8 cellular contexts compared by ENCODE assay signal in genomic region chr12:27243804-27244679, GRCh38. TPM values are rescaled to one million over a fixed set of nuclear protein-coding genes. Genes with fewer than 3 reads are reported as not detected.
A peak's percentile ranks its signal among the peaks of the same experiment; 100 is the strongest.
DNase-seq lines count a peak whose midpoint lies in the region; ATAC-seq and TF ChIP-seq lines count a peak whose summit lies in the region.

Gene STK38L, plus strand, starts transcription at chr12:27244286. Its CDS starts 53,435 bp downstream, at chr12:27297721.

- peak; percentile 34 for TF ChIP-seq CTCF in liver (IDR thresholded peaks at IDR 0.05; ENCODE audit: low read depth, low read length, missing input control)

- H3K9me3 ChIP-seq in liver (ENCODE audit: control insufficient read depth in 4 of 4, low read length in 3 of 4) = no peaks in the 10 kb centered on the region

- H3K9ac ChIP-seq in liver (ENCODE audit: low read depth in 1 of 2, low read length in 2 of 2) = peak within 1 kb of the TSS; percentile 81 to 94

- ATAC-seq in GM19351 (IDR thresholded peaks at IDR 0.05; ENCODE audit: unreplicated experiment) = peak; percentile 85
- peak; percentile 94 for ATAC-seq in HG03521 (IDR thresholded peaks at IDR 0.05; ENCODE audit: unreplicated experiment)

- WGBS in liver = 7% methylated on average over 69 of the region's 69 CpGs

- H3K4me1 ChIP-seq in liver (ENCODE audit: control insufficient read depth in 4 of 4, insufficient read depth in 4 of 4, low read length in 3 of 4) = peaks cover 4 to 12% (median 9%) of the 10 kb centered on the region in 4 donors

- DNase-seq in CD1c-positive myeloid dendritic cell (ENCODE audit: extremely low spot score) = peak; percentile 97
- DNase-seq in NCI-H69 (lab: John Stamatoyannopoulos, UW) = peak; percentile 96
- DNase-seq in activated CD4-positive, alpha-beta T cell treated with anti-CD3 and anti-CD28 coated beads, Interleukin-2, amount 50 U/mL, for 48 hours = peak; percentile 98 to 99
- peak; percentile 89 to 92 for DNase-seq in dermis microvascular lymphatic vessel endothelial cell (ENCODE audit: low read depth in 2 of 2)
- peak; percentile 97 for DNase-seq in stimulated activated CD4-positive, alpha-beta T cell treated with anti-CD3 and anti-CD28 coated beads, Interleukin-4, amount 100 ng/mL, for 24 hours

- H3K36me3 ChIP-seq in liver (ENCODE audit: control insufficient read depth in 4 of 4, insufficient read depth in 3 of 4, low read depth in 1 of 4, low read length in 3 of 4) = no peaks in the 10 kb centered on the region

- H3K27me3 ChIP-seq in liver (ENCODE audit: control insufficient read depth in 4 of 4, insufficient read depth in 4 of 4, low read length in 3 of 4) = no peaks in the 10 kb centered on the region

- TF ChIP-seq RAD21 in liver (IDR thresholded peaks at IDR 0.05) = peak; percentile 60 to 65

- H3K4me3 ChIP-seq in liver (ENCODE audit: low read depth in 1 of 3, low read length in 3 of 3) = peak within 1 kb of the TSS; percentile 62 to 95 (median 85)

- peak within 1 kb of the TSS; percentile 81 to 91 for H3K27ac ChIP-seq in liver (ENCODE audit: low read depth in 1 of 2, low read length in 2 of 2)

TF ChIP-seq in liver, 16 proteins besides CTCF, POLR2A, EP300 and RAD21:
- TF ChIP-seq NR2F2 (IDR thresholded peaks at IDR 0.05) = no peak
- no peak for TF ChIP-seq HNF4A (conservative IDR thresholded peaks at IDR 0.05)
- peak; percentile 88 to 90 for TF ChIP-seq GABPA (IDR thresholded peaks at IDR 0.05 in 1 of 2, conservative IDR thresholded peaks at IDR 0.05 in 1 of 2)
- peak; percentile 98 for TF ChIP-seq ZBTB33 (IDR thresholded peaks at IDR 0.05)
- no peak for TF ChIP-seq ATF3 (IDR thresholded peaks at IDR 0.05)
- no peak for TF ChIP-seq FOXA2 (IDR thresholded peaks at IDR 0.05)
- no peak for TF ChIP-seq MAX (IDR thresholded peaks at IDR 0.05)
- TF ChIP-seq RXRA (IDR thresholded peaks at IDR 0.05) = no peak
- TF ChIP-seq FOXA1 (IDR thresholded peaks at IDR 0.05) = peak; percentile 23
- TF ChIP-seq SP1 (IDR thresholded peaks at IDR 0.05) = peak; percentile 61
- TF ChIP-seq EGR1 (IDR thresholded peaks at IDR 0.05; ENCODE audit: low read depth in 2 of 2) = no peak
- TF ChIP-seq YY1 (IDR thresholded peaks at IDR 0.05) = peak; percentile 52
- TF ChIP-seq JUND (IDR thresholded peaks at IDR 0.05) = no peak
- TF ChIP-seq REST (IDR thresholded peaks at IDR 0.05) = no peak

RNA-seq across cellular contexts. Expression of gene STK38L, which starts in this region (rescaled TPM):
- total RNA-seq in dermis microvascular lymphatic vessel endothelial cell (49.2 and 51.7 TPM in 2 replicates), liver (1 to 10 TPM; 6.7 to 8.6 TPM)
- polyA plus RNA-seq in liver = 1 to 10 TPM; 2.8 to 6.5 TPM

Comparison
In these comparisons a context has a peak if more than half of its experiments do, and no peak if none do; other contexts are left out.
1. Peak in every context shown above with its lines: DNase-seq, ATAC-seq, H3K4me3 ChIP-seq and H3K27ac ChIP-seq.